In the genomic region with DNA sequence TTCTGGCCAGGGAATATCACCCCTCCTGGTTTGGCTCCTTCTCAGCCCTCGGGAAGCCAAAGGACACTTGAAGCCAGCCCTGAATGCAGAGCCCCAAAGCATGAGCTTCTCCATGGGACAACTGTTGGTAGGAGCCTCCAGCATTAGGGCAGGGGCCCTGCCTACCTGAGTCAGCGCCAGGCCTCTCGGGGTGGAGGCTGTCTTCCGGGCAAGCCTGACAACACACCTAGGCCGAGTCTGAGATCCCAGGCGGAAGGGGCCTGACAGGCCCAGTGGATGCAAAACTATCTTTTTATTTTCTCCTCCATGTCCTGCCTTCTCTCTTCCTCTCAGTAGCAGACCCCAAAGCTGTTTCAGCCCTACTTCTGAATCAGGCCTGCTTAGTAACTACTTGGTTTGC, we compare ENCODE assay signal across 9 cellular contexts. TPM values are rescaled to one million over a fixed set of nuclear protein-coding genes. Genes with fewer than 3 reads are reported as not detected.
A peak's percentile ranks its signal among the peaks of the same experiment; 100 is the strongest.
DNase-seq lines count a peak whose midpoint lies in the region; ATAC-seq and TF ChIP-seq lines count a peak whose summit lies in the region.
"Had no signal": no experiment of that assay in that cellular context is flagged by ENCODE, and none has a peak within 500 bp of the region (broad histone marks: within the 10 kb centered on the region; RNA-seq: fewer than 3 reads in every experiment).

No MANE protein-coding gene starts in this region.

- H3K4me3 Mint-ChIP-seq in activated naive CD4-positive, alpha-beta T cell treated with anti-CD3 and anti-CD28 coated beads, Interleukin-2, amount 10 ng/mL, durations not matched to agents 7 days and 5 days = peak overlapping the region; percentile 95
- H3K4me3 Mint-ChIP-seq in mesothelial cell of epicardium (no peak overlapping the region), type B pancreatic cell (peak overlapping the region; percentile 83)

- peaks cover 49% of the 10 kb centered on the region for H3K36me3 Mint-ChIP-seq in activated naive CD4-positive, alpha-beta T cell treated with anti-CD3 and anti-CD28 coated beads, Interleukin-2, amount 10 ng/mL, durations not matched to agents 7 days and 5 days
- H3K36me3 Mint-ChIP-seq in mesothelial cell of epicardium (peaks cover 12% of the 10 kb centered on the region), type B pancreatic cell (peaks cover 8% of the 10 kb centered on the region)

- no peaks in the 10 kb centered on the region for H3K9me3 Mint-ChIP-seq in activated naive CD4-positive, alpha-beta T cell treated with anti-CD3 and anti-CD28 coated beads, Interleukin-2, amount 10 ng/mL, durations not matched to agents 7 days and 5 days
- H3K9me3 Mint-ChIP-seq in mesothelial cell of epicardium (peaks cover 8% of the 10 kb centered on the region), type B pancreatic cell (no peaks in the 10 kb centered on the region)

- H3K27me3 Mint-ChIP-seq in activated naive CD4-positive, alpha-beta T cell treated with anti-CD3 and anti-CD28 coated beads, Interleukin-2, amount 10 ng/mL, durations not matched to agents 7 days and 5 days = no peaks in the 10 kb centered on the region
- no peaks in the 10 kb centered on the region for H3K27me3 Mint-ChIP-seq in mesothelial cell of epicardium (ENCODE audit: low read depth)
- H3K27me3 Mint-ChIP-seq in type B pancreatic cell = no peaks in the 10 kb centered on the region

- peak overlapping the region; percentile 88 for H3K27ac Mint-ChIP-seq in activated naive CD4-positive, alpha-beta T cell treated with anti-CD3 and anti-CD28 coated beads, Interleukin-2, amount 10 ng/mL, durations not matched to agents 7 days and 5 days
- H3K27ac Mint-ChIP-seq in mesothelial cell of epicardium (peak overlapping the region; percentile 96), type B pancreatic cell (peak overlapping the region; percentile 96)

- TF ChIP-seq CTCF in mesothelial cell of epicardium (IDR thresholded peaks at IDR 0.05; ENCODE audit: unreplicated experiment) (no peak), type B pancreatic cell (conservative IDR thresholded peaks at IDR 0.05) (no peak)

- peak overlapping the region; percentile 78 for H3K27ac ChIP-seq in caudate nucleus (ENCODE audit: low read depth, low read length)

- H3K4me1 Mint-ChIP-seq in activated naive CD4-positive, alpha-beta T cell treated with anti-CD3 and anti-CD28 coated beads, Interleukin-2, amount 10 ng/mL, durations not matched to agents 7 days and 5 days = peaks cover 71% of the 10 kb centered on the region
- H3K4me1 Mint-ChIP-seq in mesothelial cell of epicardium (peaks cover 23% of the 10 kb centered on the region), type B pancreatic cell (ENCODE audit: unreplicated experiment) (peaks cover 31% of the 10 kb centered on the region)

- CTCF ChIA-PET in activated naive CD4-positive, alpha-beta T cell treated with anti-CD3 and anti-CD28 coated beads, Interleukin-2, amount 10 ng/mL, durations not matched to agents 7 days and 5 days (lab: Charles Lee) = interaction anchor here (0.5 to 3.7 kb wide), 3 partner anchors 18 to 52 kb away, joined by 3 to 27 read pairs (median 5); no protein-coding TSS in a partner anchor

- no peak for DNase-seq in activated naive CD4-positive, alpha-beta T cell treated with anti-CD3 and anti-CD28 coated beads, Interleukin-2, amount 10 ng/mL, durations not matched to agents 7 days and 5 days
- DNase-seq in activated naive CD4-positive, alpha-beta T cell treated with anti-CD3 and anti-CD28 coated beads, Interleukin-2, amount 50 U/mL, for 16 hours = no peak
- no peak for DNase-seq in caudate nucleus (lab: John Stamatoyannopoulos, UW)
- DNase-seq in mesothelial cell of epicardium (ENCODE audit: low spot score in 2 of 2, unreplicated experiment in 2 of 2) = no peak
- no peak for DNase-seq in type B pancreatic cell (ENCODE audit: extremely low spot score, unreplicated experiment)
- DNase-seq in midbrain (lab: John Stamatoyannopoulos, UW) = no peak
- no peak for DNase-seq in NCI-H69 (lab: John Stamatoyannopoulos, UW)
- DNase-seq: testis had no signal

- no peak for ATAC-seq in HG02571 (IDR thresholded peaks at IDR 0.05; ENCODE audit: unreplicated experiment)

RNA-seq across cellular contexts. Expression of a gene that starts 27.6 kb away (rescaled TPM):
- total RNA-seq in mesothelial cell of epicardium (28.6 to 33.7 TPM (median 30.6 TPM) in 3 replicates), type B pancreatic cell (ENCODE audit: low replicate concordance) (8.1 and 38.1 TPM in 2 replicates)

RNA-seq across cellular contexts. Expression of a gene that starts 49.5 kb away (rescaled TPM):
- total RNA-seq in mesothelial cell of epicardium (50.7 to 53.7 TPM (median 51.4 TPM) in 3 replicates), type B pancreatic cell (ENCODE audit: low replicate concordance) (33.8 and 51.2 TPM in 2 replicates)

RNA-seq across cellular contexts. Expression of a gene that starts 50.4 kb away (rescaled TPM):
- total RNA-seq in mesothelial cell of epicardium (48.8 to 51.5 TPM (median 51.2 TPM) in 3 replicates), type B pancreatic cell (ENCODE audit: low replicate concordance) (52.8 and 73.5 TPM in 2 replicates)
